10 cellular contexts compared by ENCODE assay signal in the genomic region with DNA sequence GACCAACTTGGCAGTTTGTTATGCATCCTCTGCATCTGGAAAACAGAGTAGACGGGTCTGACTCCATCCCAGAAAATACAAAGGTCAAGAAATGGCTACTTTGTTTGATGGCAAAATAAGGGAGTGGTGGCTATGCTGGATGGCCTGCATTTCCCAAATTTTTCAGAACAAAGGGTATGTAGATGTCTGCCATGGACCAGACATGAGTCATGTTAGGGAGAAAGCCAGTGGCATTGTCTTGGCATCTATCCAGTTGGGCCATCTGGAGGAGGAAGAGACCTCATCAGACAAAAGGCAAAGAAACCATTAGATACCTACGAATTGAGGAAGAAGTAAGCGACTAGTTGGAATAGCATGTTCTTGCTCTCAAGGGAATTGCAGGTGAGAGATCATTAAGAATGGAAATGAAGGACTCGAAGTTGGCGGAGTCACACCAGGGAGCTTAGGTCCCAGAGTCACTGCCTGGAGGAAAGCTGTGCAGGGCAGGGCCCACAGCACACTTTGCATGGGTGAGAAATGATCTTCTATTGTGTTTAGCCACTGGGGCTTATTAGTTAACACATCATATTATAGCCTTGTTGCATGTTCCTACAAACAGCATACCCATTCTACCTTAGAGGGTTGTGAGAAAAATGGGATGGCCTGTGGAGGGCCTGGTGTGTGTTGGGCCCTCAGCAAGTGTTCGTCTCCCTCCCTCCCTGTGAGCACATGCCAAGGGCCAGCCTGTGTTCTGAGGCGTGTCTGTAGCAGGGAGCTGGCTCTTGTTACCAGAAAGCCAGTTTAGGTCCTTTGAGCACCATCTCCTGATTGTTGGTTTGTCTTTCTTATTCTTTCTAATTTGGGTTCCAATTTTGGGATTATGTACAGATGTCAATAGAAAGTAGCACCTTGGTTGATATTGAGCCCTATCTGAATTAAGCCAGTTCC.
A peak's percentile ranks its signal among the peaks of the same experiment; 100 is the strongest.
DNase-seq lines count a peak whose midpoint lies in the region; ATAC-seq and FAIRE-seq lines count a peak whose summit lies in the region.
"Had no signal": no experiment of that assay in that cellular context is flagged by ENCODE, and none has a peak within 500 bp of the region (broad histone marks: within the 10 kb centered on the region; RNA-seq: fewer than 3 reads in every experiment).

No MANE protein-coding gene starts in this region.

- no peak for ATAC-seq in GM19467 (IDR thresholded peaks at IDR 0.05; ENCODE audit: unreplicated experiment)
- ATAC-seq in stimulated activated memory B cell treated with anti-CD40 and anti-IgM and Interleukin-4, amounts not matched to agents 10 μg/mL and 1 μg/mL and 100 μg/mL, for 72 hours = no peak

- DNase-seq in NCI-H82 (lab: John Stamatoyannopoulos, UW) (peak; percentile 38), NCI-H82 treated with DMSO at 0.1 percent for 48 hours (lab: John Stamatoyannopoulos, UW; ENCODE audit: unreplicated experiment) (no peak), RCC 7860 (ENCODE audit: low spot score) (peak; percentile 60), fibroblast of gingiva (ENCODE audit: low read depth) (peak; percentile 56)
- no peak for DNase-seq in activated CD4-positive, alpha-beta T cell treated with anti-CD3 and anti-CD28 coated beads for 48 hours
- DNase-seq in activated CD4-positive, alpha-beta memory T cell treated with anti-CD3 and anti-CD28 coated beads for 36 hours = no peak
- DNase-seq: colonic mucosa, GOT3 had no signal

- FAIRE-seq in RCC 7860 (lab: Jason Lieb, UNC) = peak; percentile 48

- CTCF ChIA-PET in activated CD4-positive, alpha-beta memory T cell treated with anti-CD3 and anti-CD28 coated beads for 36 hours (lab: Charles Lee) = interaction anchor here (0.6 kb wide), 1 partner anchor 104 kb away, joined by 3 read pairs; no protein-coding TSS in a partner anchor

- H3K27me3 Mint-ChIP-seq in activated CD4-positive, alpha-beta memory T cell treated with anti-CD3 and anti-CD28 coated beads for 36 hours = no peaks in the 10 kb centered on the region
- no peaks in the 10 kb centered on the region for H3K27me3 Mint-ChIP-seq in stimulated activated memory B cell treated with anti-CD40 and anti-IgM and Interleukin-4, amounts not matched to agents 10 μg/mL and 1 μg/mL and 100 μg/mL, for 72 hours

- peaks cover 5% of the 10 kb centered on the region for H3K36me3 Mint-ChIP-seq in activated CD4-positive, alpha-beta memory T cell treated with anti-CD3 and anti-CD28 coated beads for 36 hours
- H3K36me3 Mint-ChIP-seq in stimulated activated memory B cell treated with anti-CD40 and anti-IgM and Interleukin-4, amounts not matched to agents 10 μg/mL and 1 μg/mL and 100 μg/mL, for 72 hours = peaks cover 33% of the 10 kb centered on the region

- no peaks in the 10 kb centered on the region for H3K4me1 Mint-ChIP-seq in activated CD4-positive, alpha-beta memory T cell treated with anti-CD3 and anti-CD28 coated beads for 36 hours (ENCODE audit: low read depth)
- H3K4me1 Mint-ChIP-seq in stimulated activated memory B cell treated with anti-CD40 and anti-IgM and Interleukin-4, amounts not matched to agents 10 μg/mL and 1 μg/mL and 100 μg/mL, for 72 hours = peaks cover 15% of the 10 kb centered on the region

- intact Hi-C loops in activated CD4-positive, alpha-beta memory T cell treated with anti-CD3 and anti-CD28 coated beads for 36 hours (cut with micrococcal nuclease) = loop anchor here (10.0 kb wide), 1 partner anchor 255 kb away; the partner anchor contains the start of gene TBPL2

- POLR2A ChIA-PET in activated CD4-positive, alpha-beta memory T cell treated with anti-CD3 and anti-CD28 coated beads for 36 hours (lab: Charles Lee) = no interaction called here

- peaks cover 6% of the 10 kb centered on the region for H3K9me3 Mint-ChIP-seq in activated CD4-positive, alpha-beta memory T cell treated with anti-CD3 and anti-CD28 coated beads for 36 hours
- peaks cover 3% of the 10 kb centered on the region for H3K9me3 Mint-ChIP-seq in stimulated activated memory B cell treated with anti-CD40 and anti-IgM and Interleukin-4, amounts not matched to agents 10 μg/mL and 1 μg/mL and 100 μg/mL, for 72 hours

- no peak overlapping the region for H3K27ac Mint-ChIP-seq in activated CD4-positive, alpha-beta memory T cell treated with anti-CD3 and anti-CD28 coated beads for 36 hours
- no peak overlapping the region for H3K27ac Mint-ChIP-seq in stimulated activated memory B cell treated with anti-CD40 and anti-IgM and Interleukin-4, amounts not matched to agents 10 μg/mL and 1 μg/mL and 100 μg/mL, for 72 hours

- H3K4me3 Mint-ChIP-seq in activated CD4-positive, alpha-beta memory T cell treated with anti-CD3 and anti-CD28 coated beads for 36 hours = no peak overlapping the region
- H3K4me3 Mint-ChIP-seq in stimulated activated memory B cell treated with anti-CD40 and anti-IgM and Interleukin-4, amounts not matched to agents 10 μg/mL and 1 μg/mL and 100 μg/mL, for 72 hours = no peak overlapping the region

Comparison
In these comparisons a context has a peak if more than half of its experiments do, and no peak if none do; other contexts are left out.
1. DNase-seq: peak in NCI-H82 (single experiment), RCC 7860 (single experiment) and fibroblast of gingiva (single experiment); none in NCI-H82 treated with DMSO at 0.1 percent for 48 hours (single experiment), activated CD4-positive, alpha-beta T cell treated with anti-CD3 and anti-CD28 coated beads for 48 hours (single experiment) and activated CD4-positive, alpha-beta memory T cell treated with anti-CD3 and anti-CD28 coated beads for 36 hours (single experiment).